ENCODE assay signal across 16 cellular contexts in the genomic region with DNA sequence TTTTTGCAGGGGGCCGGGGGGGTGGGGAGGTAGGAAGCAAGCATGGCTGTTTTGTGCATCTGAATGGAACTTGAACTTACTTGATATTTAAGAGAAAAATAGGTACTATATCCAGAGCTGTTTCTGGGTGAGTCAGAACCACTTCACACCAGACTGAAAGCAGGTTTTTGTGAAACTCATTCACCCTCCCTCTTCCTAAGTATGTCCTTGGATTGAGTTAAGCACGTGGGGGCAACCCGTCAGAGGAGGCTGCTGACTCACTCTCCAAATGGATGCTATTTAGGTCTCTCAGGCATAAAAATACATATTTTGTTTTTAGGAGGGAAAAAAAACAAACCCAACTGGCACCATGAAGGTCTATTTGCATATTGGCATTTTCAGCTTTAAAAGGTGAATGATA.
DNase-seq lines count a peak whose midpoint lies in the region; ATAC-seq and TF ChIP-seq lines count a peak whose summit lies in the region.
"Had no signal": no experiment of that assay in that cellular context is flagged by ENCODE, and none has a peak within 500 bp of the region (broad histone marks: within the 10 kb centered on the region; RNA-seq: fewer than 3 reads in every experiment).

No MANE protein-coding gene starts in this region.

- DNase-seq in H4 (ENCODE audit: low spot score) (peak; percentile 80), SK-MEL-5 (ENCODE audit: low read depth, low spot score) (peak; percentile 86), fibroblast of the aortic adventitia (ENCODE audit: low read depth) (peak; percentile 33), putamen (ENCODE audit: low spot score) (peak; percentile 77), SKM-1 (lab: John Stamatoyannopoulos, UW; ENCODE audit: unreplicated experiment) (no peak), SHP77 (lab: John Stamatoyannopoulos, UW) (no peak), hepatic stellate cell (ENCODE audit: low spot score) (no peak)
- DNase-seq: activated T-cell treated with anti-CD3 and anti-CD28 coated beads, Interleukin-2, amount 50 U/mL, for 24 hours; Karpas-422; NCI-H345; Right ventricle myocardium superior; spleen; WERI-Rb-1 had no signal

- no peak for TF ChIP-seq CTCF in fibroblast of the aortic adventitia (IDR thresholded peaks at IDR 0.05; ENCODE audit: insufficient read depth, low read length)

- in situ Hi-C loops in SK-MEL-5 (cut with HindIII; ENCODE audit: low pct_unique_long_range_greater_than_20kb, low sequenced_read_pairs) = no loop called here

- H3K4me3 ChIP-seq in fibroblast of the aortic adventitia (ENCODE audit: low read depth, low read length) = no peak overlapping the region
- H3K4me3 ChIP-seq: GM23338, spleen had no signal

- no peak for ATAC-seq in GM21528 (IDR thresholded peaks at IDR 0.05; ENCODE audit: low FRiP score, unreplicated experiment)
- ATAC-seq: GM23338; natural killer cell treated with Interleukin-12 subunit alpha and Interleukin-12 subunit beta and Interleukin-15 and Interleukin-18, amount 100 ng/mL, for 72 hours had no signal

Comparison
In these comparisons a context has a peak if more than half of its experiments do, and no peak if none do; other contexts are left out.
1. DNase-seq: peak in H4 (single experiment), SK-MEL-5 (single experiment), fibroblast of the aortic adventitia (single experiment) and putamen (single experiment); none in SKM-1 (single experiment), SHP77 (0 of 2) and hepatic stellate cell (single experiment).